In the genomic region with DNA sequence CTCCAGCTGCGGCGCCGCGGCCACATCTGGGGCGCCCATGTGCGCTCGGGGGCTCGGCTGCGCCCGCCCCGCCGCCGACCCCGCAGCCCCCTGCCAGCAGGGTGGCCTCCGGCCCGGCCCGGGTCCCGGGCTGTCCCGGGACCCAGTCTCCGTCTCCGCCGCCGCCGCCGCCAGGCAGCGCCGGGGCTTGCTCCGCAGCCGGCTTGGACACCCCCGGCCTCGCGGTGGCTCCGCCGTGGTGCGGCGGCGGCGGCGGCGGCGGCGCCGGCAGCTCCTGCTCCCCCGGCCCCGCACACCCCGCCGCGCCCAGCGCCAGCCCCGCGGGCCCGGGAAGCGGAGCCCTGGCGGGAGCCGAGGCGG, we compare ENCODE assay signal across 8 cellular contexts. TPM values are rescaled to one million over a fixed set of nuclear protein-coding genes. Genes with fewer than 3 reads are reported as not detected.
DNase-seq lines count a peak whose midpoint lies in the region; ATAC-seq, FAIRE-seq and TF ChIP-seq lines count a peak whose summit lies in the region.

No MANE protein-coding gene starts in this region.

- no peaks in the 10 kb centered on the region for H3K36me3 ChIP-seq in NT2/D1 (ENCODE audit: insufficient read depth, insufficient read length, low read length)
- H3K36me3 ChIP-seq in iPS-18a (ENCODE audit: control insufficient read depth, low read depth, low read length): no peaks in the 10 kb centered on the region
- no peaks in the 10 kb centered on the region for H3K36me3 ChIP-seq in SK-N-SH (replicated peaks in 1 of 2; ENCODE audit: control insufficient read depth in 1 of 2, insufficient read depth in 2 of 2, low read length in 1 of 2)

- H3K9me2 ChIP-seq in SK-N-SH: no peaks in the 10 kb centered on the region

- H4K20me1 ChIP-seq in SK-N-SH (ENCODE audit: insufficient read depth): no peaks in the 10 kb centered on the region

- POLR2A ChIA-PET in A549 (lab: Yijun Ruan, JAX) (no interaction called here), SK-N-SH (lab: Yijun Ruan, JAX) (interaction anchor here (0.6 kb wide), 1 partner anchor 40 kb away, joined by 3 read pairs; no protein-coding TSS in a partner anchor)

- WGBS in A549 (ENCODE audit: missing lambda C conversion rate): 0% methylated on average over 9 of the region's 56 CpGs
- 2% methylated on average over 17 of the region's 56 CpGs for WGBS in SK-N-SH (ENCODE audit: low lambda C conversion rate)

- DNase-seq in A549 (ENCODE audit: low read depth in 1 of 2, low spot score in 1 of 2) (no peak), NT2/D1 (ENCODE audit: low read depth, low spot score) (no peak), SK-N-SH (no peak), SW480 (ENCODE audit: low spot score) (no peak), NCI-H2029 treated with DMSO at 0.1 percent for 48 hours (lab: John Stamatoyannopoulos, UW) (no peak)

- FAIRE-seq in A549 (lab: Jason Lieb, UNC): no peak

- CTCF ChIA-PET in A549 (lab: Yijun Ruan, JAX) (interaction anchor here (0.7 to 2.1 kb wide), 7 partner anchors 8 to 325 kb away, joined by 3 to 7 read pairs (median 5); no protein-coding TSS in a partner anchor), SK-N-SH (lab: Yijun Ruan, JAX) (interaction anchor here (1.2 kb wide), 1 partner anchor 41 kb away, joined by 6 read pairs; no protein-coding TSS in a partner anchor)

- H3K27ac ChIP-seq in A549 (peak overlapping the region; percentile 65 to 89), iPS-18a (ENCODE audit: low read length) (no peak overlapping the region), SK-N-SH (ENCODE audit: low read depth in 2 of 2, low read length in 1 of 2) (no peak overlapping the region)

- peaks cover 4% of the 10 kb centered on the region; the same call in 1 of the 3 replicates for H3K9me3 ChIP-seq in A549
- peaks cover 4% of the 10 kb centered on the region; the same call in 1 of the 2 replicates for H3K9me3 ChIP-seq in NT2/D1 (ENCODE audit: insufficient read depth, low read length)
- no peaks in the 10 kb centered on the region for H3K9me3 ChIP-seq in iPS-18a (ENCODE audit: control insufficient read depth, low read depth, low read length)
- no peaks in the 10 kb centered on the region for H3K9me3 ChIP-seq in SK-N-SH

- H3K4me1 ChIP-seq in A549 (peaks cover 11% of the 10 kb centered on the region; the same call in 2 of the 3 replicates), NT2/D1 (ENCODE audit: insufficient read depth, insufficient read length) (no peaks in the 10 kb centered on the region), iPS-18a (ENCODE audit: control insufficient read depth, low read depth, low read length) (peaks cover 14% of the 10 kb centered on the region), SK-N-SH (ENCODE audit: control insufficient read depth in 1 of 2, insufficient read depth in 2 of 2, low read depth in 1 of 2, low read length in 1 of 2) (peaks cover 0 to 14% of the 10 kb centered on the region in 2 experiments; a peak in 1 of 4 replicates)

- H2AFZ ChIP-seq in SK-N-SH (ENCODE audit: low read depth): no peak overlapping the region

- peak overlapping the region; percentile 86 for H3K4me3 ChIP-seq in A549
- peak overlapping the region; percentile 54 for H3K4me3 ChIP-seq in NT2/D1 (ENCODE audit: insufficient read length, low read depth)
- H3K4me3 ChIP-seq in iPS-18a (ENCODE audit: low read length): peak overlapping the region; percentile 63
- H3K4me3 ChIP-seq in SK-N-SH (ENCODE audit: low read depth in 2 of 2, low read length in 1 of 2): peak overlapping the region in 1 of 2 experiments; percentile 43; a peak in 2 of 4 replicates

- ATAC-seq in A549: peak in 1 of 2 experiments; percentile 58; a peak in 4 of 6 replicates
- peak; percentile 35 for ATAC-seq in GM21515 (IDR thresholded peaks at IDR 0.05; ENCODE audit: unreplicated experiment)
- ATAC-seq in GM21576 (IDR thresholded peaks at IDR 0.05; ENCODE audit: unreplicated experiment): no peak

- no peaks in the 10 kb centered on the region for H3F3A ChIP-seq in SK-N-SH (replicated peaks; ENCODE audit: insufficient read depth)

- no peak overlapping the region for H3K9ac ChIP-seq in NT2/D1 (ENCODE audit: insufficient read length, low read depth)
- no peak overlapping the region for H3K9ac ChIP-seq in iPS-18a (ENCODE audit: low read length)
- H3K9ac ChIP-seq in SK-N-SH: no peak overlapping the region

- peak overlapping the region; percentile 97 for H3K4me2 ChIP-seq in A549
- no peak overlapping the region for H3K4me2 ChIP-seq in SK-N-SH

- TF ChIP-seq CTCF in A549 (IDR thresholded peaks at IDR 0.05): no peak
- no peak for TF ChIP-seq CTCF in SK-N-SH (IDR thresholded peaks at IDR 0.05)

- no peaks in the 10 kb centered on the region for H3K79me2 ChIP-seq in SK-N-SH (ENCODE audit: insufficient read depth)

- TF ChIP-seq RAD21 in A549 (conservative IDR thresholded peaks at IDR 0.05 in 1 of 2, IDR thresholded peaks at IDR 0.05 in 1 of 2) (no peak), SK-N-SH (IDR thresholded peaks at IDR 0.05; ENCODE audit: low read length) (no peak)

- H3K27me3 ChIP-seq in NT2/D1 (ENCODE audit: insufficient read depth, insufficient read length) (peaks cover 63% of the 10 kb centered on the region), iPS-18a (ENCODE audit: control insufficient read depth, insufficient read depth, low read length) (peaks cover 74% of the 10 kb centered on the region), SK-N-SH (ENCODE audit: insufficient read depth) (peaks cover 41% of the 10 kb centered on the region)

- TF ChIP-seq EP300 in A549 (IDR thresholded peaks at IDR 0.05) (no peak), SK-N-SH (IDR thresholded peaks at IDR 0.05; ENCODE audit: borderline replicate concordance in 1 of 2, low read depth in 1 of 2, low read length in 1 of 2) (no peak)

- TF ChIP-seq POLR2A in A549 (IDR thresholded peaks at IDR 0.05; ENCODE audit: low read length): no peak

TF ChIP-seq in A549, 52 proteins besides CTCF, POLR2A, EP300 and RAD21:
- no peak for TF ChIP-seq FOSL2 (IDR thresholded peaks at IDR 0.05)
- TF ChIP-seq FOSL2 (CRISPR knock-in tag; IDR thresholded peaks at IDR 0.05): no peak
- TF ChIP-seq NPAS2 (CRISPR knock-in tag; IDR thresholded peaks at IDR 0.05; ENCODE audit: borderline replicate concordance): no peak
- TF ChIP-seq, protein P1, sequence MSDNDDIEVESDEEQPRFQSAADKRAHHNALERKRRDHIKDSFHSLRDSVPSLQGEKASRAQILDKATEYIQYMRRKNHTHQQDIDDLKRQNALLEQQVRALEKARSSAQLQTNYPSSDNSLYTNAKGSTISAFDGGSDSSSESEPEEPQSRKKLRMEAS (IDR thresholded peaks at IDR 0.05): no peak
- no peak for TF ChIP-seq MAZ (IDR thresholded peaks at IDR 0.05; ENCODE audit: borderline replicate concordance, low read depth, low read length)
- TF ChIP-seq ZNF302 (CRISPR knock-in tag; IDR thresholded peaks at IDR 0.05): no peak
- TF ChIP-seq, protein P2, sequence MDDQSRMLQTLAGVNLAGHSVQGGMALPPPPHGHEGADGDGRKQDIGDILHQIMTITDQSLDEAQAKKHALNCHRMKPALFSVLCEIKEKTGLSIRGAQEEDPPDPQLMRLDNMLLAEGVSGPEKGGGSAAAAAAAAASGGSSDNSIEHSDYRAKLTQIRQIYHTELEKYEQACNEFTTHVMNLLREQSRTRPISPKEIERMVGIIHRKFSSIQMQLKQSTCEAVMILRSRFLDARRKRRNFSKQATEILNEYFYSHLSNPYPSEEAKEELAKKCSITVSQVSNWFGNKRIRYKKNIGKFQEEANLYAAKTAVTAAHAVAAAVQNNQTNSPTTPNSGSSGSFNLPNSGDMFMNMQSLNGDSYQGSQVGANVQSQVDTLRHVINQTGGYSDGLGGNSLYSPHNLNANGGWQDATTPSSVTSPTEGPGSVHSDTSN (IDR thresholded peaks at IDR 0.05): no peak
- no peak for TF ChIP-seq CBX8 (IDR thresholded peaks at IDR 0.05)
- TF ChIP-seq EHMT2 (IDR thresholded peaks at IDR 0.05; ENCODE audit: low read depth): no peak
TF ChIP-seq in A549: peak in this region for 0.

TF ChIP-seq in SK-N-SH, 30 proteins besides CTCF, POLR2A, EP300 and RAD21 (continues in another document):
- TF ChIP-seq, protein P3, sequence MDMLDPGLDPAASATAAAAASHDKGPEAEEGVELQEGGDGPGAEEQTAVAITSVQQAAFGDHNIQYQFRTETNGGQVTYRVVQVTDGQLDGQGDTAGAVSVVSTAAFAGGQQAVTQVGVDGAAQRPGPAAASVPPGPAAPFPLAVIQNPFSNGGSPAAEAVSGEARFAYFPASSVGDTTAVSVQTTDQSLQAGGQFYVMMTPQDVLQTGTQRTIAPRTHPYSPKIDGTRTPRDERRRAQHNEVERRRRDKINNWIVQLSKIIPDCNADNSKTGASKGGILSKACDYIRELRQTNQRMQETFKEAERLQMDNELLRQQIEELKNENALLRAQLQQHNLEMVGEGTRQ (IDR thresholded peaks at IDR 0.05; ENCODE audit: borderline replicate concordance, low read depth, low read length): no peak
- TF ChIP-seq TCF12 (IDR thresholded peaks at IDR 0.05) (no peak), SIN3A (IDR thresholded peaks at IDR 0.05; ENCODE audit: borderline replicate concordance, low read depth, low read length) (no peak), FOXM1 (IDR thresholded peaks at IDR 0.05; ENCODE audit: low read depth) (no peak), ELF1 (IDR thresholded peaks at IDR 0.05) (no peak), RXRA (IDR thresholded peaks at IDR 0.05; ENCODE audit: borderline replicate concordance, low read depth) (no peak), POLR2AphosphoS5 (IDR thresholded peaks at IDR 0.05; ENCODE audit: low read depth, low read length) (no peak)
- TF ChIP-seq, protein P1 (IDR thresholded peaks at IDR 0.05; ENCODE audit: low read depth): no peak
- TF ChIP-seq, protein P4, sequence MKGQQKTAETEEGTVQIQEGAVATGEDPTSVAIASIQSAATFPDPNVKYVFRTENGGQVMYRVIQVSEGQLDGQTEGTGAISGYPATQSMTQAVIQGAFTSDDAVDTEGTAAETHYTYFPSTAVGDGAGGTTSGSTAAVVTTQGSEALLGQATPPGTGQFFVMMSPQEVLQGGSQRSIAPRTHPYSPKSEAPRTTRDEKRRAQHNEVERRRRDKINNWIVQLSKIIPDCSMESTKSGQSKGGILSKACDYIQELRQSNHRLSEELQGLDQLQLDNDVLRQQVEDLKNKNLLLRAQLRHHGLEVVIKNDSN (IDR thresholded peaks at IDR 0.05; ENCODE audit: borderline replicate concordance, low read depth): no peak

RNA-seq across cellular contexts. Expression of a gene that starts 0.2 kb away (rescaled TPM):
- polyA plus RNA-seq in A549 (2011; rRNA removed): 0.18 and 0.30 TPM in 2 replicates
- 0.19 and 0.25 TPM in 2 replicates for polyA plus RNA-seq in A549 (2012; cell fraction: cytosol; rRNA removed)
- polyA plus RNA-seq in A549 (2012; cell fraction: nucleus; rRNA removed): 0.06 and 0.19 TPM in 2 replicates
- polyA plus RNA-seq in A549 (2017; fragmentation: RNase III; extraction: RNeasy Plus Mini Kit Qiagen cat#74134 plus additional on column Dnase treatment): 0.39 to 0.50 TPM (median 0.45 TPM) in 3 replicates
- polyA minus RNA-seq in A549 (2011; rRNA and poly(A)+ RNA removed): 0.29 and 0.41 TPM in 2 replicates
- not detected in 2 replicates for polyA plus RNA-seq in SK-N-SH (2012; rRNA removed)
- polyA plus RNA-seq in SK-N-SH (2012; cell fraction: cytosol; rRNA removed): not detected in 2 replicates
- polyA plus RNA-seq in SK-N-SH (2012; cell fraction: nucleus; rRNA removed): not detected in 2 replicates

Comparison
In these comparisons a context has a peak if more than half of its experiments do, and no peak if none do; other contexts are left out.
1. H3K27ac ChIP-seq: peak in A549 (2 of 2); none in iPS-18a (single experiment) and SK-N-SH (0 of 2).